Comparison of ENCODE assay signal across 8 cellular contexts in genomic region chr4:99817310-99817885, GRCh38. TPM values are rescaled to one million over a fixed set of nuclear protein-coding genes. Genes with fewer than 3 reads are reported as not detected.
DNase-seq lines count a peak whose midpoint lies in the region; ATAC-seq and TF ChIP-seq lines count a peak whose summit lies in the region.

No MANE protein-coding gene starts in this region.

- peak overlapping the region; percentile 89 for H3K27ac Mint-ChIP-seq in CD8-positive, alpha-beta T cell

- no peak for DNase-seq in CD8-positive, alpha-beta T cell
- DNase-seq in MV-4-11 (lab: John Stamatoyannopoulos, UW) (peak; percentile 61), midbrain (lab: John Stamatoyannopoulos, UW) (no peak), gastrocnemius medialis (no peak), mesenteric fat pad (ENCODE audit: low spot score) (no peak)

- intact Hi-C loops in CD8-positive, alpha-beta T cell (cut with DNase I, micrococcal nuclease) = loop anchor here (2.0 to 10.0 kb wide), 5 partner anchors 75 to 893 kb away; partner anchors contain the start of gene EIF4E (in 1 of the 2)
- intact Hi-C loops in gastrocnemius medialis (cut with DNase I; ENCODE audit: low total_unique reads) = no loop called here

- no peaks in the 10 kb centered on the region for H3K27me3 Mint-ChIP-seq in CD8-positive, alpha-beta T cell (ENCODE audit: low read depth)

- peak overlapping the region; percentile 36 for H3K4me3 ChIP-seq in CD8-positive, alpha-beta T cell (ENCODE audit: low read depth, low read length)
- peak overlapping the region in 1 of 4 donors; percentile 15 for H3K4me3 ChIP-seq in gastrocnemius medialis

- peaks cover 60% of the 10 kb centered on the region for H3K4me1 Mint-ChIP-seq in CD8-positive, alpha-beta T cell (ENCODE audit: low read depth)

- H3K36me3 ChIP-seq in CD8-positive, alpha-beta T cell (ENCODE audit: insufficient read depth, low read length) = no peaks in the 10 kb centered on the region
- no peaks in the 10 kb centered on the region for H3K36me3 ChIP-seq in gastrocnemius medialis

- TF ChIP-seq CTCF in CD8-positive, alpha-beta T cell (IDR thresholded peaks at IDR 0.05) = no peak
- no peak for TF ChIP-seq CTCF in gastrocnemius medialis (IDR thresholded peaks at IDR 0.05 in 4 of 5, conservative IDR thresholded peaks at IDR 0.05 in 1 of 5)

- H3K9me3 Mint-ChIP-seq in CD8-positive, alpha-beta T cell = no peaks in the 10 kb centered on the region

- peaks cover 38% of the 10 kb centered on the region for H3K4me1 ChIP-seq in CD8-positive, alpha-beta T cell (ENCODE audit: insufficient read depth, low read length)
- H3K4me1 ChIP-seq in gastrocnemius medialis = no peaks in the 10 kb centered on the region

- peak overlapping the region; percentile 85 for H3K4me3 Mint-ChIP-seq in CD8-positive, alpha-beta T cell

- POLR2A ChIA-PET in CD8-positive, alpha-beta T cell (lab: Charles Lee) = interaction anchor here (0.5 to 1.5 kb wide), 3 partner anchors 15 to 1662 kb away, joined by 3 to 7 read pairs (median 3); partner anchors contain the start of gene LAMTOR3

- in situ Hi-C loops in gastrocnemius medialis (cut with MboI; ENCODE audit: low sequenced_read_pairs in 4 of 4) = no loop called here

- CTCF ChIA-PET in CD8-positive, alpha-beta T cell (lab: Charles Lee) = interaction anchor here (0.7 to 1.1 kb wide), 3 partner anchors 8 to 131 kb away, joined by 3 to 5 read pairs (median 4); no protein-coding TSS in a partner anchor

- H3K27ac ChIP-seq in CD8-positive, alpha-beta T cell (ENCODE audit: low read depth, low read length) = no peak overlapping the region
- no peak overlapping the region for H3K27ac ChIP-seq in gastrocnemius medialis

- H3K36me3 Mint-ChIP-seq in CD8-positive, alpha-beta T cell = peaks cover 3% of the 10 kb centered on the region

- no peaks in the 10 kb centered on the region for H3K9me3 ChIP-seq in CD8-positive, alpha-beta T cell (ENCODE audit: low read length)
- H3K9me3 ChIP-seq in gastrocnemius medialis = no peaks in the 10 kb centered on the region

- no peaks in the 10 kb centered on the region for H3K27me3 ChIP-seq in CD8-positive, alpha-beta T cell (ENCODE audit: insufficient read depth, low read length)
- no peaks in the 10 kb centered on the region for H3K27me3 ChIP-seq in gastrocnemius medialis

- TF ChIP-seq POLR2A in gastrocnemius medialis (IDR thresholded peaks at IDR 0.05) = no peak

- ATAC-seq in CD8-positive, alpha-beta T cell = no peak
- ATAC-seq in GM21360 (IDR thresholded peaks at IDR 0.05; ENCODE audit: unreplicated experiment) (peak; percentile 16), esophagus mucosa (peak; percentile 16), gastrocnemius medialis (no peak), HG03469 (IDR thresholded peaks at IDR 0.05; ENCODE audit: unreplicated experiment) (no peak)

RNA-seq across cellular contexts. Expression of gene DAPP1, which starts 0.8 kb away (rescaled TPM):
- 1 to 10 TPM; 3.2 to 3.6 TPM for total RNA-seq in CD8-positive, alpha-beta T cell
- total RNA-seq in esophagus mucosa (54.7 TPM), gastrocnemius medialis (1 to 10 TPM in 1 of 4 donors, under 1 TPM in 3; 0.15 to 1.3 (median 0.72) TPM), mesenteric fat pad (4.9 TPM)

Comparison
In these comparisons a context has a peak if more than half of its experiments do, and no peak if none do; other contexts are left out.
1. ATAC-seq: peak in GM21360 (single experiment) and esophagus mucosa (single experiment); none in CD8-positive, alpha-beta T cell (single experiment), gastrocnemius medialis (0 of 2) and HG03469 (single experiment).